ENCODE assay signal across 8 cellular contexts in the genomic region with DNA sequence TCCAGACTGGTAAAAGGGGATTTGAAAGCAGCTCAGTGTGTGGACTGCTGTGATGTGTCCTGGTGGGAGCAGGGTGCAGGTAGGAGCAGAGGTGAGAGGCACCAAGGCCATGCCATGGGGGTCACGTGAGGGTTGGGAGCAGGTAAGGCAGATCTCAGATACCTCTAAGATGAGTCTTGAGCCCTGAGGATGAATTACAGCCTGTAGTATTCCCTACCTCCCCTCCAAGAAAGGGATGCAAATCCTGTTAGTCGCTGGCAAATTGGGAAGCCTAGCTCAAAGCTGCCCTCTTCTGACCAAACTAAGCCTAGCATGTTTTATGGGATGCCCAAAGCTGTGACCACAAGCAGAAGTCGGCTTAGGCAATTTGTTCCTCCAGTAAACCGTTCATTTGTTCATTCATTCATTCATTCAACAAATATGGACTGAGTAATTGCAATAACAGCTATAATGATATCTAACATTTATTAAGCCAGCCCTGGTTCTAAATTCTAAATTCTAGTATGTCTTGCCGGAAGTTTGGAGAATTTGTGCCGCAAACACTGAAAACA. TPM values are rescaled to one million over a fixed set of nuclear protein-coding genes. Genes with fewer than 3 reads are reported as not detected.
DNase-seq lines count a peak whose midpoint lies in the region; ATAC-seq, FAIRE-seq and TF ChIP-seq lines count a peak whose summit lies in the region.

No MANE protein-coding gene starts in this region.

- no peak overlapping the region for H3K4me3 ChIP-seq in small intestine (ENCODE audit: low read depth in 1 of 2, low read length in 2 of 2)

- H3K27ac ChIP-seq in small intestine (ENCODE audit: low read depth in 1 of 2, low read length in 1 of 2) = no peak overlapping the region

- no peaks in the 10 kb centered on the region for H3K9me3 ChIP-seq in small intestine (ENCODE audit: control insufficient read depth, low read depth)

- H3K36me3 Mint-ChIP-seq in brain = no peaks in the 10 kb centered on the region

- ATAC-seq in GM19467 (IDR thresholded peaks at IDR 0.05; ENCODE audit: unreplicated experiment) = no peak

- H3K27me3 Mint-ChIP-seq in brain = peaks cover 4% of the 10 kb centered on the region

- H3K4me3 Mint-ChIP-seq in brain = peak overlapping the region in 2 of 5 experiments; percentile 25 to 57

- H3K27ac Mint-ChIP-seq in brain = peak overlapping the region; percentile 22 to 95 (median 78)

- DNase-seq in activated gamma-delta T cell treated with Interleukin-2 at 50 U/mL for 16 hours (peak; percentile 56), activated gamma-delta T cell (lab: John Stamatoyannopoulos, UW) (no peak), NCI-H1105 (lab: John Stamatoyannopoulos, UW) (peak; percentile 58), T follicular helper cell (ENCODE audit: low read depth) (peak; percentile 36), iPS DF 19.7 (ENCODE audit: low read depth, low spot score) (peak; percentile 86), small intestine (peak; percentile 74)

- no peaks in the 10 kb centered on the region for H3K27me3 ChIP-seq in small intestine (ENCODE audit: control insufficient read depth in 2 of 2, insufficient read depth in 2 of 2, low read length in 2 of 2)

- FAIRE-seq in small intestine (lab: Jason Lieb, UNC) = no peak

- no peaks in the 10 kb centered on the region for H3K4me1 ChIP-seq in small intestine (ENCODE audit: control insufficient read depth in 2 of 2, insufficient read depth in 1 of 2, low read depth in 1 of 2, low read length in 1 of 2)

- peak; percentile 88 to 92 for TF ChIP-seq CTCF in brain (conservative IDR thresholded peaks at IDR 0.05)

- peaks cover 24% of the 10 kb centered on the region for H3K4me1 Mint-ChIP-seq in brain

- H3K9me3 Mint-ChIP-seq in brain = peaks cover 0 to 2% (median 0%) of the 10 kb centered on the region in 5 experiments

- 32 to 36% (median 33%) methylated on average over 6 of the region's 6 CpGs for WGBS in small intestine, 3 donors

- no peaks in the 10 kb centered on the region for H3K36me3 ChIP-seq in small intestine (ENCODE audit: control insufficient read depth in 2 of 2, insufficient read depth in 2 of 2, low read length in 2 of 2)

RNA-seq across cellular contexts. Expression of gene NUAK2, which starts 3.9 kb away (rescaled TPM):
- polyA plus RNA-seq in brain (ENCODE audit: insufficient read depth, low read depth, low replicate concordance) (14.4 TPM), small intestine (10 to 100 TPM in 1 of 3 donors, 1 to 10 TPM in 2; 8.5 to 16.2 (median 8.9) TPM)

RNA-seq across cellular contexts. Expression of gene KLHDC8A, which starts 31.3 kb away (rescaled TPM):
- polyA plus RNA-seq in brain (ENCODE audit: insufficient read depth, low read depth, low replicate concordance) (11.4 TPM), small intestine (1 to 10 TPM in 2 of 3 donors, under 1 TPM in 1; 0.22 to 1.7 (median 1.1) TPM)
